Comparison of ENCODE assay signal across 17 cellular contexts in genomic region chr1:232474821-232475220, GRCh38.
"Had no signal": no experiment of that assay in that cellular context is flagged by ENCODE, and none has a peak within 500 bp of the region (broad histone marks: within the 10 kb centered on the region; RNA-seq: fewer than 3 reads in every experiment).

No MANE protein-coding gene starts in this region.

- H3K4me3 Mint-ChIP-seq: activated CD4-positive, alpha-beta T cell treated with anti-CD3 and anti-CD28 coated beads, Interleukin-2, amount 10 ng/mL, durations not matched to agents 7 days and 5 days; activated naive CD4-positive, alpha-beta T cell treated with anti-CD3 and anti-CD28 coated beads, Interleukin-2, amount 10 ng/mL, durations not matched to agents 7 days and 5 days; brain; endodermal cell; naive thymus-derived CD4-positive, alpha-beta T cell; stimulated activated naive B cell treated with anti-CD40 and anti-IgM and Interleukin-4, amounts not matched to agents 10 μg/mL and 1 μg/mL and 100 μg/mL, for 72 hours; T-helper 1 cell treated with Interleukin-12 subunit alpha and Interleukin-12 subunit beta and Interleukin-4 antibody, amounts not matched to agents 30 μg/mL and 1 μg/mL, for 36 hours had no signal

- H3K27me3 Mint-ChIP-seq: activated CD4-positive, alpha-beta T cell treated with anti-CD3 and anti-CD28 coated beads, Interleukin-2, amount 10 ng/mL, durations not matched to agents 7 days and 5 days; brain had no signal

- H3K27ac ChIP-seq: neutrophil, transverse colon had no signal

- ATAC-seq: esophagus mucosa; naive thymus-derived CD4-positive, alpha-beta T cell; right cardiac atrium; stimulated activated naive B cell treated with anti-CD40 and anti-IgM and Interleukin-4, amounts not matched to agents 10 μg/mL and 1 μg/mL and 100 μg/mL, for 72 hours had no signal

- DNase-seq: activated CD4-positive, alpha-beta T cell treated with anti-CD3 and anti-CD28 coated beads, Interleukin-2, amount 10 ng/mL, durations not matched to agents 7 days and 5 days; activated CD4-positive, CD25-positive, alpha-beta regulatory T cell; activated CD8-positive, alpha-beta memory T cell treated with anti-CD3 and anti-CD28 coated beads for 24 hours; activated naive CD4-positive, alpha-beta T cell treated with anti-CD3 and anti-CD28 coated beads, Interleukin-2, amount 10 ng/mL, durations not matched to agents 7 days and 5 days; endodermal cell; mammary epithelial cell; naive thymus-derived CD4-positive, alpha-beta T cell; right cardiac atrium; stimulated activated CD4-positive, alpha-beta T cell treated with anti-CD3 and anti-CD28 coated beads, Interleukin-2, amount 100 ng/mL, for 24 hours; stimulated activated naive B cell treated with anti-CD40 and anti-IgM and Interleukin-4, amounts not matched to agents 10 μg/mL and 1 μg/mL and 100 μg/mL, for 72 hours; transverse colon had no signal

- H3K27ac Mint-ChIP-seq: activated CD4-positive, alpha-beta T cell treated with anti-CD3 and anti-CD28 coated beads, Interleukin-2, amount 10 ng/mL, durations not matched to agents 7 days and 5 days; activated naive CD4-positive, alpha-beta T cell treated with anti-CD3 and anti-CD28 coated beads, Interleukin-2, amount 10 ng/mL, durations not matched to agents 7 days and 5 days; activated T-helper 2 cell treated with anti-CD3 and anti-CD28 coated beads, Interferon-gamma antibody, Interleukin-2, Interleukin-4, amounts not matched to agents 10 μg/mL and 5 μg/mL and 100 μg/mL, durations not matched to agents 14 hours and 24 hours and 36 hours; endodermal cell; naive thymus-derived CD4-positive, alpha-beta T cell; stimulated activated naive B cell treated with anti-CD40 and anti-IgM and Interleukin-4, amounts not matched to agents 10 μg/mL and 1 μg/mL and 100 μg/mL, for 72 hours; T-helper 1 cell treated with Interleukin-12 subunit alpha and Interleukin-12 subunit beta and Interleukin-4 antibody, amounts not matched to agents 30 μg/mL and 1 μg/mL, for 36 hours had no signal

- H3K9me3 Mint-ChIP-seq: activated T-helper 2 cell treated with anti-CD3 and anti-CD28 coated beads, Interferon-gamma antibody, Interleukin-2, Interleukin-4, amounts not matched to agents 10 μg/mL and 5 μg/mL and 100 μg/mL, durations not matched to agents 14 hours and 24 hours and 36 hours; brain; endodermal cell; stimulated activated naive B cell treated with anti-CD40 and anti-IgM and Interleukin-4, amounts not matched to agents 10 μg/mL and 1 μg/mL and 100 μg/mL, for 72 hours; T-helper 1 cell treated with Interleukin-12 subunit alpha and Interleukin-12 subunit beta and Interleukin-4 antibody, amounts not matched to agents 30 μg/mL and 1 μg/mL, for 36 hours had no signal

- FAIRE-seq: islet of Langerhans had no signal

- H3K36me3 Mint-ChIP-seq: activated naive CD4-positive, alpha-beta T cell treated with anti-CD3 and anti-CD28 coated beads, Interleukin-2, amount 10 ng/mL, durations not matched to agents 7 days and 5 days; stimulated activated naive B cell treated with anti-CD40 and anti-IgM and Interleukin-4, amounts not matched to agents 10 μg/mL and 1 μg/mL and 100 μg/mL, for 72 hours had no signal

- H3K27me3 ChIP-seq: neutrophil, transverse colon had no signal

- H3K9me3 ChIP-seq: neutrophil, transverse colon had no signal

- H3K4me3 ChIP-seq: transverse colon had no signal
